Comparison of ENCODE assay signal across 1 cellular context in the genomic region with DNA sequence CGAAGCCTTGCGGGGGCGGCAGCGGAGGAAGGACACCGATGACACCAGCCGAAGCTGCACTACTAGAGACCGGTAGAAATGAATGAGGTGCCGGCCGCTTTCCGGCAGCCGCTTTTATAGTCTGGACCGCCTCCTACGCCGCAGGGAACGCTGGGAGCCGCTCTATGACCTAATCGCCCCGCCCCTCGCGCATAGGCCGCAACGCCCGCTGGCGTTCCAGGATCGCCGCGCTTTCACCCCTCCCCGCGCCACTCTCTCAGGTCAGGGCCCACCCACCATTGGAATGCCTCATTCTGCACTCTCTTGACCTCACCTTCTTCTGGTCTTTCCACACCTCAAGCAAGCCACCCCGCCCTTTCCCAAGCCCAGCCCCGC.
TF ChIP-seq lines count a peak whose summit lies in the region.

A gene (minus strand): TSS at position 89 of the 375 bp plus-strand sequence. CDS start 170 bp downstream, outside the sequence.

TF ChIP-seq in HepG2, 621 proteins besides CTCF, POLR2A, EP300 and RAD21 (continued from another document and continues in another):
- TF ChIP-seq, protein P1, sequence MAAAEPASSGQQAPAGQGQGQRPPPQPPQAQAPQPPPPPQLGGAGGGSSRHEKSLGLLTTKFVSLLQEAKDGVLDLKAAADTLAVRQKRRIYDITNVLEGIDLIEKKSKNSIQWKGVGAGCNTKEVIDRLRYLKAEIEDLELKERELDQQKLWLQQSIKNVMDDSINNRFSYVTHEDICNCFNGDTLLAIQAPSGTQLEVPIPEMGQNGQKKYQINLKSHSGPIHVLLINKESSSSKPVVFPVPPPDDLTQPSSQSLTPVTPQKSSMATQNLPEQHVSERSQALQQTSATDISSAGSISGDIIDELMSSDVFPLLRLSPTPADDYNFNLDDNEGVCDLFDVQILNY (CRISPR knock-in tag; conservative IDR thresholded peaks at IDR 0.05): no peak
- TF ChIP-seq ZNF256 (CRISPR knock-in tag; conservative IDR thresholded peaks at IDR 0.05) (peak; percentile 73; the same call in 1 of the 2 replicates), STAG1 (CRISPR knock-in tag; IDR thresholded peaks at IDR 0.05) (no peak), THAP11 (CRISPR knock-in tag; IDR thresholded peaks at IDR 0.05) (peak; percentile 78), ZBTB21 (CRISPR knock-in tag; IDR thresholded peaks at IDR 0.05) (peak; percentile 31; the same call in 1 of the 2 replicates), NCOA1 (CRISPR knock-in tag; IDR thresholded peaks at IDR 0.05) (0 out of 2 replicates have a peak, but pooled peaks have one; percentile 31), SRSF4 (IDR thresholded peaks at IDR 0.05; ENCODE audit: low read depth, low read length, poor library complexity, severe bottlenecking) (no peak), MTF2 (CRISPR knock-in tag; IDR thresholded peaks at IDR 0.05; ENCODE audit: borderline replicate concordance) (no peak; the same call in 1 of the 2 replicates), SIN3A (IDR thresholded peaks at IDR 0.05; ENCODE audit: borderline replicate concordance, low read depth, low read length) (peak; percentile 98), SAP130 (CRISPR knock-in tag; IDR thresholded peaks at IDR 0.05; ENCODE audit: low read depth) (peak; percentile 84; the same call in 1 of the 2 replicates), ZNF841 (CRISPR knock-in tag; IDR thresholded peaks at IDR 0.05; ENCODE audit: borderline replicate concordance) (no peak), MIER3 (CRISPR knock-in tag; IDR thresholded peaks at IDR 0.05; ENCODE audit: borderline replicate concordance) (peak; percentile 65; the same call in 1 of the 2 replicates), RFX1 (IDR thresholded peaks at IDR 0.05) (no peak), FIP1L1 (IDR thresholded peaks at IDR 0.05; ENCODE audit: borderline replicate concordance, insufficient read depth, low read depth, low read length) (peak; percentile 24; the same call in 1 of the 2 replicates), ZNF777 (CRISPR knock-in tag; IDR thresholded peaks at IDR 0.05) (no peak), ZNF274 (CRISPR knock-in tag; IDR thresholded peaks at IDR 0.05) (no peak), BCL6 (CRISPR knock-in tag; IDR thresholded peaks at IDR 0.05) (peak; percentile 41; the same call in 1 of the 2 replicates), ZNF296 (CRISPR knock-in tag; conservative IDR thresholded peaks at IDR 0.05) (peak; percentile 77; the same call in 1 of the 2 replicates), ZNF75D (CRISPR knock-in tag; IDR thresholded peaks at IDR 0.05; ENCODE audit: borderline replicate concordance) (no peak), ADNP (CRISPR knock-in tag; IDR thresholded peaks at IDR 0.05) (no peak), XBP1 (CRISPR knock-in tag; IDR thresholded peaks at IDR 0.05) (0 out of 2 replicates have a peak, but pooled peaks have one; percentile 70), CHCHD3 (CRISPR knock-in tag; IDR thresholded peaks at IDR 0.05) (peak; percentile 24; the same call in 1 of the 2 replicates), ZNF232 (CRISPR knock-in tag; IDR thresholded peaks at IDR 0.05; ENCODE audit: borderline replicate concordance) (peak; percentile 42), TBL1XR1 (IDR thresholded peaks at IDR 0.05; ENCODE audit: borderline replicate concordance, low read length, partially characterized antibody) (peak; percentile 35), ZNF446 (CRISPR knock-in tag; IDR thresholded peaks at IDR 0.05) (peak; percentile 36; the same call in 1 of the 2 replicates), KDM3A (CRISPR knock-in tag; IDR thresholded peaks at IDR 0.05; ENCODE audit: low read depth) (no peak), EZH2 (conservative IDR thresholded peaks at IDR 0.05; ENCODE audit: low read depth, low read length) (no peak), ZFY (CRISPR knock-in tag; IDR thresholded peaks at IDR 0.05) (peak; percentile 93), CHD2 (IDR thresholded peaks at IDR 0.05; ENCODE audit: low read depth, low read length) (0 out of 2 replicates have a peak, but pooled peaks have one; percentile 47), TMF1 (CRISPR knock-in tag; IDR thresholded peaks at IDR 0.05; ENCODE audit: low read depth) (no peak), TEAD2 (CRISPR knock-in tag; IDR thresholded peaks at IDR 0.05) (peak; percentile 65; the same call in 1 of the 2 replicates), SP2 (CRISPR knock-in tag; IDR thresholded peaks at IDR 0.05) (no peak; the same call in 1 of the 2 replicates), ASH2L (IDR thresholded peaks at IDR 0.05; ENCODE audit: insufficient read length, low read depth, low read length) (peak; percentile 2), ZNF230 (CRISPR knock-in tag; IDR thresholded peaks at IDR 0.05) (no peak)
- TF ChIP-seq, protein P2, sequence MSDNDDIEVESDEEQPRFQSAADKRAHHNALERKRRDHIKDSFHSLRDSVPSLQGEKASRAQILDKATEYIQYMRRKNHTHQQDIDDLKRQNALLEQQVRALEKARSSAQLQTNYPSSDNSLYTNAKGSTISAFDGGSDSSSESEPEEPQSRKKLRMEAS (IDR thresholded peaks at IDR 0.05): peak; percentile 19; the same call in 1 of the 2 replicates
- TF ChIP-seq, protein P3, sequence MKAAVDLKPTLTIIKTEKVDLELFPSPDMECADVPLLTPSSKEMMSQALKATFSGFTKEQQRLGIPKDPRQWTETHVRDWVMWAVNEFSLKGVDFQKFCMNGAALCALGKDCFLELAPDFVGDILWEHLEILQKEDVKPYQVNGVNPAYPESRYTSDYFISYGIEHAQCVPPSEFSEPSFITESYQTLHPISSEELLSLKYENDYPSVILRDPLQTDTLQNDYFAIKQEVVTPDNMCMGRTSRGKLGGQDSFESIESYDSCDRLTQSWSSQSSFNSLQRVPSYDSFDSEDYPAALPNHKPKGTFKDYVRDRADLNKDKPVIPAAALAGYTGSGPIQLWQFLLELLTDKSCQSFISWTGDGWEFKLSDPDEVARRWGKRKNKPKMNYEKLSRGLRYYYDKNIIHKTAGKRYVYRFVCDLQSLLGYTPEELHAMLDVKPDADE (CRISPR knock-in tag; IDR thresholded peaks at IDR 0.05): peak; percentile 29
- TF ChIP-seq, protein P4, sequence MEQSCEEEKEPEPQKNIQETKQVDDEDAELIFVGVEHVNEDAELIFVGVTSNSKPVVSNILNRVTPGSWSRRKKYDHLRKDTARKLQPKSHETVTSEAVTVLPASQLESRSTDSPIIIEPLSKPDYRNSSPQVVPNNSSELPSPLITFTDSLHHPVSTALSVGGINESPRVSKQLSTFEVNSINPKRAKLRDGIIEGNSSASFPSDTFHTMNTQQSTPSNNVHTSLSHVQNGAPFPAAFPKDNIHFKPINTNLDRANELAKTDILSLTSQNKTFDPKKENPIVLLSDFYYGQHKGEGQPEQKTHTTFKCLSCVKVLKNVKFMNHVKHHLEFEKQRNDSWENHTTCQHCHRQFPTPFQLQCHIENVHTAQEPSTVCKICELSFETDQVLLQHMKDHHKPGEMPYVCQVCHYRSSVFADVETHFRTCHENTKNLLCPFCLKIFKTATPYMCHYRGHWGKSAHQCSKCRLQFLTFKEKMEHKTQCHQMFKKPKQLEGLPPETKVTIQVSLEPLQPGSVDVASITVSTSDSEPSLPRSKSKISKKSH (CRISPR knock-in tag; IDR thresholded peaks at IDR 0.05; ENCODE audit: borderline replicate concordance): peak; percentile 36; the same call in 1 of the 2 replicates
- TF ChIP-seq, protein P5, sequence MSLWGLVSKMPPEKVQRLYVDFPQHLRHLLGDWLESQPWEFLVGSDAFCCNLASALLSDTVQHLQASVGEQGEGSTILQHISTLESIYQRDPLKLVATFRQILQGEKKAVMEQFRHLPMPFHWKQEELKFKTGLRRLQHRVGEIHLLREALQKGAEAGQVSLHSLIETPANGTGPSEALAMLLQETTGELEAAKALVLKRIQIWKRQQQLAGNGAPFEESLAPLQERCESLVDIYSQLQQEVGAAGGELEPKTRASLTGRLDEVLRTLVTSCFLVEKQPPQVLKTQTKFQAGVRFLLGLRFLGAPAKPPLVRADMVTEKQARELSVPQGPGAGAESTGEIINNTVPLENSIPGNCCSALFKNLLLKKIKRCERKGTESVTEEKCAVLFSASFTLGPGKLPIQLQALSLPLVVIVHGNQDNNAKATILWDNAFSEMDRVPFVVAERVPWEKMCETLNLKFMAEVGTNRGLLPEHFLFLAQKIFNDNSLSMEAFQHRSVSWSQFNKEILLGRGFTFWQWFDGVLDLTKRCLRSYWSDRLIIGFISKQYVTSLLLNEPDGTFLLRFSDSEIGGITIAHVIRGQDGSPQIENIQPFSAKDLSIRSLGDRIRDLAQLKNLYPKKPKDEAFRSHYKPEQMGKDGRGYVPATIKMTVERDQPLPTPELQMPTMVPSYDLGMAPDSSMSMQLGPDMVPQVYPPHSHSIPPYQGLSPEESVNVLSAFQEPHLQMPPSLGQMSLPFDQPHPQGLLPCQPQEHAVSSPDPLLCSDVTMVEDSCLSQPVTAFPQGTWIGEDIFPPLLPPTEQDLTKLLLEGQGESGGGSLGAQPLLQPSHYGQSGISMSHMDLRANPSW (CRISPR knock-in tag; IDR thresholded peaks at IDR 0.05; ENCODE audit: borderline replicate concordance): no peak
- TF ChIP-seq, protein P6, sequence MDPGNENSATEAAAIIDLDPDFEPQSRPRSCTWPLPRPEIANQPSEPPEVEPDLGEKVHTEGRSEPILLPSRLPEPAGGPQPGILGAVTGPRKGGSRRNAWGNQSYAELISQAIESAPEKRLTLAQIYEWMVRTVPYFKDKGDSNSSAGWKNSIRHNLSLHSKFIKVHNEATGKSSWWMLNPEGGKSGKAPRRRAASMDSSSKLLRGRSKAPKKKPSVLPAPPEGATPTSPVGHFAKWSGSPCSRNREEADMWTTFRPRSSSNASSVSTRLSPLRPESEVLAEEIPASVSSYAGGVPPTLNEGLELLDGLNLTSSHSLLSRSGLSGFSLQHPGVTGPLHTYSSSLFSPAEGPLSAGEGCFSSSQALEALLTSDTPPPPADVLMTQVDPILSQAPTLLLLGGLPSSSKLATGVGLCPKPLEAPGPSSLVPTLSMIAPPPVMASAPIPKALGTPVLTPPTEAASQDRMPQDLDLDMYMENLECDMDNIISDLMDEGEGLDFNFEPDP (CRISPR knock-in tag; conservative IDR thresholded peaks at IDR 0.05): peak; percentile 99
- TF ChIP-seq, protein P7, sequence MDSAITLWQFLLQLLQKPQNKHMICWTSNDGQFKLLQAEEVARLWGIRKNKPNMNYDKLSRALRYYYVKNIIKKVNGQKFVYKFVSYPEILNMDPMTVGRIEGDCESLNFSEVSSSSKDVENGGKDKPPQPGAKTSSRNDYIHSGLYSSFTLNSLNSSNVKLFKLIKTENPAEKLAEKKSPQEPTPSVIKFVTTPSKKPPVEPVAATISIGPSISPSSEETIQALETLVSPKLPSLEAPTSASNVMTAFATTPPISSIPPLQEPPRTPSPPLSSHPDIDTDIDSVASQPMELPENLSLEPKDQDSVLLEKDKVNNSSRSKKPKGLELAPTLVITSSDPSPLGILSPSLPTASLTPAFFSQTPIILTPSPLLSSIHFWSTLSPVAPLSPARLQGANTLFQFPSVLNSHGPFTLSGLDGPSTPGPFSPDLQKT (CRISPR knock-in tag; IDR thresholded peaks at IDR 0.05; ENCODE audit: borderline replicate concordance): no peak
- TF ChIP-seq, protein P8, sequence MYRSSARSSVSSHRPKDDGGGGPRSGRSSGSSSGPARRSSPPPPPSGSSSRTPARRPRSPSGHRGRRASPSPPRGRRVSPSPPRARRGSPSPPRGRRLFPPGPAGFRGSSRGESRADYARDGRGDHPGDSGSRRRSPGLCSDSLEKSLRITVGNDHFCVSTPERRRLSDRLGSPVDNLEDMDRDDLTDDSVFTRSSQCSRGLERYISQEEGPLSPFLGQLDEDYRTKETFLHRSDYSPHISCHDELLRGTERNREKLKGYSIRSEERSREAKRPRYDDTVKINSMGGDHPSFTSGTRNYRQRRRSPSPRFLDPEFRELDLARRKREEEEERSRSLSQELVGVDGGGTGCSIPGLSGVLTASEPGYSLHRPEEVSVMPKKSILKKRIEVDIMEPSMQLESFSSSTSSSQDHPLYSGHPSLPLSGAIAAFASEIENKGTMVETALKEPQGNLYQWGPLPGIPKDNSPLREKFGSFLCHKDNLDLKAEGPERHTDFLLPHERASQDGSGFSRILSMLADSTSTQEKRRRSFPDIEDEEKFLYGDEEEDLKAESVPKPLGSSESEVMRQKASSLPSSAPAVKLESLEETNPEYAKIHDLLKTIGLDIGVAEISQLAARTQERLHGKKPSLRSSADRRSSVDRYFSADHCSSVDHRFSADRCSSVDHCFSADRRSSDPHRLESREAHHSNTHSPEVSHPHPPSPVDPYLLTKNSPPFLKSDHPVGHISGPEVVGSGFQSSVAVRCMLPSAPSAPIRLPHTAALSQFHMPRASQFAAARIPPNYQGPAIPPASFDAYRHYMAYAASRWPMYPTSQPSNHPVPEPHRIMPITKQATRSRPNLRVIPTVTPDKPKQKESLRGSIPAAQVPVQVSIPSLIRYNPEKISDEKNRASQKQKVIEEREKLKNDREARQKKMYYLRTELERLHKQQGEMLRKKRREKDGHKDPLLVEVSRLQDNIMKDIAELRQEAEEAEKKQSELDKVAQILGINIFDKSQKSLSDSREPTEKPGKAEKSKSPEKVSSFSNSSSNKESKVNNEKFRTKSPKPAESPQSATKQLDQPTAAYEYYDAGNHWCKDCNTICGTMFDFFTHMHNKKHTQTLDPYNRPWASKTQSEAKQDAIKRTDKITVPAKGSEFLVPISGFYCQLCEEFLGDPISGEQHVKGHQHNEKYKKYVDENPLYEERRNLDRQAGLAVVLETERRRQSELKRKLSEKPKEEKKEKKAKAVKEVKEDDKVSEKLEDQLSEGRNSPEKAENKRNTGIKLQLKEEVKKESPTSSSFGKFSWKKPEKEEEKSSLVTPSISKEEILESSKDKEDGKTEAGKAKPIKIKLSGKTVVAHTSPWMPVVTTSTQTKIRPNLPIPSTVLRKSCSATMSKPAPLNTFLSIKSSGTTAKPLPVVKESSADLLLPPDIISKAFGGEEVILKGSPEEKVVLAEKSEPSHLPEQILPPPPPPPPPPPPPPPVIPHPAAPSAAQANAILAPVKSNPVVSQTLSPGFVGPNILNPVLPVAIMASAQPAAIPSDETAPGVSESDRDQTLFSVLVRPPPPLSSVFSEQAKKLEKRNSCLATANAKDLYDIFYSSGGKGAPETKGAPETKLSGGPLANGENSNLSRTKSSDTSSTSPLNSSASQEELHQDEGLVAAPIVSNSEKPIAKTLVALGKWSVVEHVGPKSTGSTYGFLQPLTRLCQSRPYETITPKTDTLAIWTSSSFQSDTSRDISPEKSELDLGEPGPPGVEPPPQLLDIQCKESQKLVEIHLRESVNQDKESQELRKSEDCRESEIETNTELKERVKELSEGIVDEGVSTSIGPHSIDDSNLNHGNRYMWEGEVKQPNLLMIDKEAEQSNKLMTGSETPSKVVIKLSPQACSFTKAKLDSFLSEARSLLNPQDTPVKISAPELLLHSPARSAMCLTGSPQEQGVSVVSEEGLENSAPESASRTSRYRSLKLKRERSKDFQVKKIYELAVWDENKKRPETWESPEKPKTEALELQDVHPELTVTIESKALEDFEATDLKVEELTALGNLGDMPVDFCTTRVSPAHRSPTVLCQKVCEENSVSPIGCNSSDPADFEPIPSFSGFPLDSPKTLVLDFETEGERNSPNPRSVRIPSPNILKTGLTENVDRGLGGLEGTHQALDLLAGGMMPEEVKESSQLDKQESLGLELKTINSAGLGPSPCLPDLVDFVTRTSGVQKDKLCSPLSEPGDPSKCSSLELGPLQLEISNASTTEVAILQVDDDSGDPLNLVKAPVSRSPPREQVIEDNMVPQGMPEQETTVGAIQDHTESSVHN (CRISPR knock-in tag; IDR thresholded peaks at IDR 0.05): no peak
